ENCODE assay signal across 1 cellular context in genomic region chr2:101125799-101126198, GRCh38.
TF ChIP-seq lines count a peak whose summit lies in the region.

No MANE protein-coding gene starts in this region.

TF ChIP-seq in IMR-90, 13 proteins besides CTCF, POLR2A, EP300 and RAD21 (continued from another document):
- TF ChIP-seq, protein P1, sequence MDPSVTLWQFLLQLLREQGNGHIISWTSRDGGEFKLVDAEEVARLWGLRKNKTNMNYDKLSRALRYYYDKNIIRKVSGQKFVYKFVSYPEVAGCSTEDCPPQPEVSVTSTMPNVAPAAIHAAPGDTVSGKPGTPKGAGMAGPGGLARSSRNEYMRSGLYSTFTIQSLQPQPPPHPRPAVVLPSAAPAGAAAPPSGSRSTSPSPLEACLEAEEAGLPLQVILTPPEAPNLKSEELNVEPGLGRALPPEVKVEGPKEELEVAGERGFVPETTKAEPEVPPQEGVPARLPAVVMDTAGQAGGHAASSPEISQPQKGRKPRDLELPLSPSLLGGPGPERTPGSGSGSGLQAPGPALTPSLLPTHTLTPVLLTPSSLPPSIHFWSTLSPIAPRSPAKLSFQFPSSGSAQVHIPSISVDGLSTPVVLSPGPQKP (IDR thresholded peaks at IDR 0.05; ENCODE audit: borderline replicate concordance, low read depth, low read length) = no peak
- TF ChIP-seq CEBPB (IDR thresholded peaks at IDR 0.05; ENCODE audit: low read depth, low read length) (no peak), MAZ (IDR thresholded peaks at IDR 0.05; ENCODE audit: borderline replicate concordance, low read depth, low read length) (no peak), MAFK (IDR thresholded peaks at IDR 0.05; ENCODE audit: low read depth, low read length) (no peak), NFE2L2 (IDR thresholded peaks at IDR 0.05; ENCODE audit: low read depth, low read length) (no peak)
